Comparison of ENCODE assay signal across 1 cellular context in the genomic region with DNA sequence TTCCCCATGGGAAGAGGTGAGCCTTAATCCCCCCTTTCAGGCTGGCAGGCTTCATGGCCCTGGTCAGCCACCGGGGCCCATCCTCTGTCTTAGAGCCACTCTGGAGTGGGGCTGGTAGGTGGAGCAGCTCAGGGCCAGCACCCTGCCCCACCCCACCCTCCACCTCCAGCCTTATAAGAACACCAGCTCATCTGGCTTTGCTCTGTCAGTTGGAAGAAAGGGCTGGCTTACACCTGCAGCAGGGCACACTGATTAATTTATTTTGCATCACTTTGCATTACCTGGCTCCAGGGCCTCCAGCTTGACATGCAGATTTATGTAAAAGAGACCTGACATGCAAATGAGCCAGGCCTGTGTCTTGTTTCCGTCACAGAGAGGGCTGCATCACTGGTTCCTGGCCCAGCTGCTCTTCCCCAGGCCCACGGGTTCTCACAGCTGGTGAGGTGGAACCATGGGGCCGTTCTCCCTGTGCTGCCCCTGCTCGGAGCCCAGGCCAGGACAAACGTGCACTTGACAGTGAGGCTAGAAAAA.
A peak's percentile ranks its signal among the peaks of the same experiment; 100 is the strongest.
TF ChIP-seq lines count a peak whose summit lies in the region.

No MANE protein-coding gene starts in this region.

TF ChIP-seq in H1, 55 proteins besides CTCF, POLR2A, EP300 and RAD21:
- TF ChIP-seq TBP (IDR thresholded peaks at IDR 0.05; ENCODE audit: low read depth, low read length) (0 out of 2 replicates have a peak, but pooled peaks have one; percentile 10), SRF (IDR thresholded peaks at IDR 0.05; ENCODE audit: low read depth, low read length) (peak; percentile 72), NRF1 (IDR thresholded peaks at IDR 0.05; ENCODE audit: low read depth, low read length) (no peak)
TF ChIP-seq in H1: peak in this region for 2.
